Comparison of ENCODE assay signal across 1 cellular context in genomic region chr3:100400424-100400781, GRCh38.
TF ChIP-seq lines count a peak whose summit lies in the region.

No MANE protein-coding gene starts in this region.

TF ChIP-seq in HepG2, 621 proteins besides CTCF, POLR2A, EP300 and RAD21 (continued from another document):
- TF ChIP-seq HOMEZ (CRISPR knock-in tag; IDR thresholded peaks at IDR 0.05; ENCODE audit: low read depth) (no peak), ZBTB10 (CRISPR knock-in tag; IDR thresholded peaks at IDR 0.05; ENCODE audit: borderline replicate concordance) (0 out of 2 replicates have a peak, but pooled peaks have one; percentile 17), ZNF768 (CRISPR knock-in tag; IDR thresholded peaks at IDR 0.05) (0 out of 2 replicates have a peak, but pooled peaks have one; percentile 13), ZNF30 (CRISPR knock-in tag; IDR thresholded peaks at IDR 0.05) (no peak), ZNF234 (CRISPR knock-in tag; conservative IDR thresholded peaks at IDR 0.05) (no peak), ZEB1 (IDR thresholded peaks at IDR 0.05; ENCODE audit: insufficient replicate concordance, low read depth) (no peak), THAP8 (CRISPR knock-in tag; IDR thresholded peaks at IDR 0.05; ENCODE audit: borderline replicate concordance) (no peak), ZNF570 (CRISPR knock-in tag; IDR thresholded peaks at IDR 0.05; ENCODE audit: borderline replicate concordance) (no peak), SSRP1 (CRISPR knock-in tag; IDR thresholded peaks at IDR 0.05) (no peak), WIZ (CRISPR knock-in tag; IDR thresholded peaks at IDR 0.05) (no peak), ZNF574 (CRISPR knock-in tag; IDR thresholded peaks at IDR 0.05) (no peak), ZNF879 (CRISPR knock-in tag; IDR thresholded peaks at IDR 0.05) (no peak), CENPT (CRISPR knock-in tag; IDR thresholded peaks at IDR 0.05; ENCODE audit: low read depth) (no peak), SMAD1 (CRISPR knock-in tag; IDR thresholded peaks at IDR 0.05; ENCODE audit: borderline replicate concordance, low read depth) (no peak)
- TF ChIP-seq, protein P1, sequence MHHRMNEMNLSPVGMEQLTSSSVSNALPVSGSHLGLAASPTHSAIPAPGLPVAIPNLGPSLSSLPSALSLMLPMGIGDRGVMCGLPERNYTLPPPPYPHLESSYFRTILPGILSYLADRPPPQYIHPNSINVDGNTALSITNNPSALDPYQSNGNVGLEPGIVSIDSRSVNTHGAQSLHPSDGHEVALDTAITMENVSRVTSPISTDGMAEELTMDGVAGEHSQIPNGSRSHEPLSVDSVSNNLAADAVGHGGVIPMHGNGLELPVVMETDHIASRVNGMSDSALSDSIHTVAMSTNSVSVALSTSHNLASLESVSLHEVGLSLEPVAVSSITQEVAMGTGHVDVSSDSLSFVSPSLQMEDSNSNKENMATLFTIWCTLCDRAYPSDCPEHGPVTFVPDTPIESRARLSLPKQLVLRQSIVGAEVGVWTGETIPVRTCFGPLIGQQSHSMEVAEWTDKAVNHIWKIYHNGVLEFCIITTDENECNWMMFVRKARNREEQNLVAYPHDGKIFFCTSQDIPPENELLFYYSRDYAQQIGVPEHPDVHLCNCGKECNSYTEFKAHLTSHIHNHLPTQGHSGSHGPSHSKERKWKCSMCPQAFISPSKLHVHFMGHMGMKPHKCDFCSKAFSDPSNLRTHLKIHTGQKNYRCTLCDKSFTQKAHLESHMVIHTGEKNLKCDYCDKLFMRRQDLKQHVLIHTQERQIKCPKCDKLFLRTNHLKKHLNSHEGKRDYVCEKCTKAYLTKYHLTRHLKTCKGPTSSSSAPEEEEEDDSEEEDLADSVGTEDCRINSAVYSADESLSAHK (CRISPR knock-in tag; IDR thresholded peaks at IDR 0.05; ENCODE audit: borderline replicate concordance) = no peak
- TF ChIP-seq, protein P2, sequence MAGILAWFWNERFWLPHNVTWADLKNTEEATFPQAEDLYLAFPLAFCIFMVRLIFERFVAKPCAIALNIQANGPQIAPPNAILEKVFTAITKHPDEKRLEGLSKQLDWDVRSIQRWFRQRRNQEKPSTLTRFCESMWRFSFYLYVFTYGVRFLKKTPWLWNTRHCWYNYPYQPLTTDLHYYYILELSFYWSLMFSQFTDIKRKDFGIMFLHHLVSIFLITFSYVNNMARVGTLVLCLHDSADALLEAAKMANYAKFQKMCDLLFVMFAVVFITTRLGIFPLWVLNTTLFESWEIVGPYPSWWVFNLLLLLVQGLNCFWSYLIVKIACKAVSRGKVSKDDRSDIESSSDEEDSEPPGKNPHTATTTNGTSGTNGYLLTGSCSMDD (CRISPR knock-in tag; IDR thresholded peaks at IDR 0.05) = no peak
